ENCODE assay signal across 8 cellular contexts in the genomic region with DNA sequence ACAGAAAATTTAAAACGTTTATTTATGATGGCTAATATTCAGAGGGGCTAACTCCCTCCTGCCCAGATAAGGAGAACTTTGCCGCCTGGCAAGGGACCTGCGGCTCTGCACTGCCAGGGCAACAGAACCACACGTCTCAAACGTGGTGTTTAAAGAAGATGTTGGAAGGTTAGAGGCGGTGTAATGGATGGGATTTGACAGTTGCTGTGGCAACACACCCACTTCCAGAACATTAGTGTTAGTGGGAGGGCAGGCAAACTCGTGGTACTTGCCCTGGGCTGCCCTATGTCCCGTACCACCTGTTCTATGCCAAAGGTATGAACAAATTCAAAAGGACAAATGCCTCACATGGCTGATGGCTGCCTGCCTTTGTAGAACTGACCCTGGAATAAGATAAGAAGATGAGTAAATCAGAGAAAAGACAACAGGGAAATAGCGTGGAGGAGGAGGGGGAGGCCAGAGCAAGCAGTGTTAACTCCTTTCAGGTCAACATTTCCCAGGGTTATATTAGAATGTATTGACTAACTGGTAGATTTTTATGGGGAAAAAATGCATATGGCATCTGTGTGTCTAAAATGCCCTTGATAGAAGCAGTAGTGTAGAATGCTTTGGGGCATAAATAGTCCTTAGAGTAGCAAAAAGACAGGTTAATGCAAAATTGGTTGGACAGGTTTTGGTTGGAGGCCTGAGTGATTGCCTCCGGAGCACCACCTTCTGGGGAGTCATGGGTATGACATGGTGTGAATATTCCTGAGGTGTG. TPM values are rescaled to one million over a fixed set of nuclear protein-coding genes. Genes with fewer than 3 reads are reported as not detected.
A peak's percentile ranks its signal among the peaks of the same experiment; 100 is the strongest.
DNase-seq lines count a peak whose midpoint lies in the region; ATAC-seq and TF ChIP-seq lines count a peak whose summit lies in the region.

No MANE protein-coding gene starts in this region.

- H3K9ac ChIP-seq in mesenchymal stem cell (ENCODE audit: low read length) = no peak overlapping the region

- H2AK5ac ChIP-seq in mesenchymal stem cell (ENCODE audit: low read length, severe bottlenecking) = no peak overlapping the region

- peaks cover 4% of the 10 kb centered on the region for H3K4me1 Mint-ChIP-seq in stimulated activated effector memory CD8-positive, alpha-beta T cell treated with anti-CD3 and anti-CD28 coated beads, Interleukin-12 subunit alpha, Interleukin-12 subunit beta, amount 100 ng/mL, for 72 hours

- no peak overlapping the region for H3K14ac ChIP-seq in mesenchymal stem cell (ENCODE audit: low read length in 2 of 2)

- no peaks in the 10 kb centered on the region for H3K36me3 Mint-ChIP-seq in stimulated activated effector memory CD8-positive, alpha-beta T cell treated with anti-CD3 and anti-CD28 coated beads, Interleukin-12 subunit alpha, Interleukin-12 subunit beta, amount 100 ng/mL, for 72 hours

- H3K4ac ChIP-seq in mesenchymal stem cell (ENCODE audit: low read depth in 1 of 2, low read length in 2 of 2) = no peak overlapping the region

- H3K9me3 Mint-ChIP-seq in stimulated activated effector memory CD8-positive, alpha-beta T cell treated with anti-CD3 and anti-CD28 coated beads, Interleukin-12 subunit alpha, Interleukin-12 subunit beta, amount 100 ng/mL, for 72 hours = no peaks in the 10 kb centered on the region

- no peaks in the 10 kb centered on the region for H3K36me3 ChIP-seq in mesenchymal stem cell (ENCODE audit: control insufficient read depth in 1 of 2, insufficient read depth in 2 of 2, low read depth in 1 of 2, low read length in 2 of 2)

- H3K4me2 ChIP-seq in mesenchymal stem cell (ENCODE audit: low read length, poor library complexity, severe bottlenecking) = no peak overlapping the region

- no peak overlapping the region for H2BK15ac ChIP-seq in mesenchymal stem cell (ENCODE audit: low read depth, poor library complexity, severe bottlenecking)

- H2BK120ac ChIP-seq in mesenchymal stem cell (ENCODE audit: low read depth, low read length) = no peak overlapping the region

- H3K27ac Mint-ChIP-seq in stimulated activated effector memory CD8-positive, alpha-beta T cell treated with anti-CD3 and anti-CD28 coated beads, Interleukin-12 subunit alpha, Interleukin-12 subunit beta, amount 100 ng/mL, for 72 hours = no peak overlapping the region

- no peak overlapping the region for H3K18ac ChIP-seq in mesenchymal stem cell (ENCODE audit: low read depth in 1 of 2, low read length in 2 of 2)

- H3K27me3 ChIP-seq in AG04450 (ENCODE audit: control insufficient read depth, insufficient read depth, low read length) (peaks cover 2% of the 10 kb centered on the region), mesenchymal stem cell (ENCODE audit: control insufficient read depth in 1 of 2, insufficient read depth in 1 of 2, low read length in 2 of 2) (peaks cover 0 to 14% of the 10 kb centered on the region in 2 experiments)

- CTCF ChIA-PET in AG04450 (lab: Charles Lee) = interaction anchor here (0.6 to 5.5 kb wide), 17 partner anchors 10 to 316 kb away, joined by 3 to 89 read pairs (median 5); no protein-coding TSS in a partner anchor

- H3K23ac ChIP-seq in mesenchymal stem cell (ENCODE audit: low read length in 2 of 2) = no peak overlapping the region

- ATAC-seq in GM18519 (IDR thresholded peaks at IDR 0.05; ENCODE audit: low FRiP score, unreplicated experiment) = peak; percentile 79
- peak; percentile 69 for ATAC-seq in HG03108 (IDR thresholded peaks at IDR 0.05; ENCODE audit: unreplicated experiment)
- ATAC-seq in stimulated activated effector memory CD8-positive, alpha-beta T cell treated with anti-CD3 and anti-CD28 coated beads, Interleukin-12 subunit alpha, Interleukin-12 subunit beta, amount 100 ng/mL, for 72 hours = peak; percentile 82

- no peak overlapping the region for H4K8ac ChIP-seq in mesenchymal stem cell (ENCODE audit: low read length)

- TF ChIP-seq CTCF in AG04450 (IDR thresholded peaks at IDR 0.05; ENCODE audit: low read depth, low read length) = peak; percentile 92

- no peak overlapping the region for H4K91ac ChIP-seq in mesenchymal stem cell (ENCODE audit: low read length)

- WGBS in mesenchymal stem cell = 69% methylated on average over 10 of the region's 10 CpGs

- H3K4me3 ChIP-seq in AG04450 (ENCODE audit: low read depth, low read length) (no peak overlapping the region), mesenchymal stem cell (ENCODE audit: insufficient read depth in 1 of 2, low read depth in 1 of 2, low read length in 2 of 2) (no peak overlapping the region)

- no peaks in the 10 kb centered on the region for H3K4me1 ChIP-seq in mesenchymal stem cell (ENCODE audit: control insufficient read depth, insufficient read depth, low read depth, low read length)

- no peak overlapping the region for H3K27ac ChIP-seq in AG04450 (ENCODE audit: low read depth, low read length)
- no peak overlapping the region for H3K27ac ChIP-seq in mesenchymal stem cell (ENCODE audit: low read length, poor library complexity, severe bottlenecking)

- H2BK5ac ChIP-seq in mesenchymal stem cell (ENCODE audit: low read depth, low read length, poor library complexity, severe bottlenecking) = no peak overlapping the region

- no peak overlapping the region for H2AFZ ChIP-seq in mesenchymal stem cell (ENCODE audit: low read depth, low read length)

- no peak overlapping the region for H2BK12ac ChIP-seq in mesenchymal stem cell (ENCODE audit: low read length in 2 of 2)

- H3K4me3 Mint-ChIP-seq in stimulated activated effector memory CD8-positive, alpha-beta T cell treated with anti-CD3 and anti-CD28 coated beads, Interleukin-12 subunit alpha, Interleukin-12 subunit beta, amount 100 ng/mL, for 72 hours = no peak overlapping the region

- no peaks in the 10 kb centered on the region for H3K9me3 ChIP-seq in AG04450 (ENCODE audit: control insufficient read depth, insufficient read depth, low read length)
- H3K9me3 ChIP-seq in mesenchymal stem cell (ENCODE audit: control insufficient read depth, low read length) = no peaks in the 10 kb centered on the region

- POLR2A ChIA-PET in AG04450 (lab: Yijun Ruan, JAX) = no interaction called here

- no peaks in the 10 kb centered on the region for H3K79me1 ChIP-seq in mesenchymal stem cell (replicated peaks; ENCODE audit: low read length, poor library complexity, severe bottlenecking)

- DNase-seq in AG04450 (ENCODE audit: low read depth, low spot score) (peak; percentile 7), NCI-H2227 treated with DMSO at 0.1 percent for 48 hours (lab: John Stamatoyannopoulos, UW) (peak; percentile 47), ecto neural progenitor cell (ENCODE audit: low spot score) (peak; percentile 71), mesenchymal stem cell (peak; percentile 43)
- DNase-seq in activated CD4-positive, alpha-beta T cell treated with anti-CD3 and anti-CD28 coated beads, Interleukin-2, amount 50 U/mL, for 1 hour = peak; percentile 56
- peak; percentile 36 to 65 for DNase-seq in stimulated activated effector memory CD8-positive, alpha-beta T cell treated with anti-CD3 and anti-CD28 coated beads, Interleukin-12 subunit alpha, Interleukin-12 subunit beta, amount 100 ng/mL, for 72 hours (ENCODE audit: low spot score in 2 of 2)

RNA-seq across cellular contexts. Expression of gene HLF, which starts 30.8 kb away (rescaled TPM):
- not detected in 2 replicates for polyA plus RNA-seq in AG04450 (2011; rRNA removed)
- polyA minus RNA-seq in AG04450 (2011; rRNA and poly(A)+ RNA removed) = not detected in 2 replicates
- polyA plus RNA-seq in mesenchymal stem cell (2013, experiment 1 of 2) = not detected
- not detected for polyA plus RNA-seq in mesenchymal stem cell (2013, experiment 2 of 2)

Comparison
In these comparisons a context has a peak if more than half of its experiments do, and no peak if none do; other contexts are left out.
1. DNase-seq: peak in every context shown above with its lines; median percentile 71 in ecto neural progenitor cell; 56 in activated CD4-positive, alpha-beta T cell treated with anti-CD3 and anti-CD28 coated beads, Interleukin-2, amount 50 U/mL, for 1 hour; 50 in stimulated activated effector memory CD8-positive, alpha-beta T cell treated with anti-CD3 and anti-CD28 coated beads, Interleukin-12 subunit alpha, Interleukin-12 subunit beta, amount 100 ng/mL, for 72 hours; 47 in NCI-H2227 treated with DMSO at 0.1 percent for 48 hours; 43 in mesenchymal stem cell; 7 in AG04450.